ENCODE assay signal across 20 cellular contexts in genomic region chr7:68433462-68433861, GRCh38.
A peak's percentile ranks its signal among the peaks of the same experiment; 100 is the strongest.
DNase-seq lines count a peak whose midpoint lies in the region; ATAC-seq and TF ChIP-seq lines count a peak whose summit lies in the region.
"Had no signal": no experiment of that assay in that cellular context is flagged by ENCODE, and none has a peak within 500 bp of the region (broad histone marks: within the 10 kb centered on the region; RNA-seq: fewer than 3 reads in every experiment).

No MANE protein-coding gene starts in this region.

- H3K36me3 Mint-ChIP-seq in naive thymus-derived CD8-positive, alpha-beta T cell: peaks cover 0 to 11% (median 0%) of the 10 kb centered on the region in 3 donors
- H3K36me3 Mint-ChIP-seq in activated T-helper 1 cell treated with anti-CD3 and anti-CD28 coated beads, Interleukin-12 subunit alpha, Interleukin-12 subunit beta, Interleukin-2, Interleukin-4 antibody, amounts not matched to agents 30 ng/mL and 10 ng/mL and 1 ng/mL, durations not matched to agents 14 hours and 24 hours and 36 hours (ENCODE audit: low read depth): no peaks in the 10 kb centered on the region
- H3K36me3 Mint-ChIP-seq: CD4-positive, CD25-positive, alpha-beta regulatory T cell had no signal

- ATAC-seq in naive thymus-derived CD8-positive, alpha-beta T cell: no peak
- ATAC-seq in mucosa of descending colon: no peak
- ATAC-seq: A549 had no signal

- no peak overlapping the region for H3K4me3 Mint-ChIP-seq in naive thymus-derived CD8-positive, alpha-beta T cell
- no peak overlapping the region for H3K4me3 Mint-ChIP-seq in activated T-helper 1 cell treated with anti-CD3 and anti-CD28 coated beads, Interleukin-12 subunit alpha, Interleukin-12 subunit beta, Interleukin-2, Interleukin-4 antibody, amounts not matched to agents 30 ng/mL and 10 ng/mL and 1 ng/mL, durations not matched to agents 14 hours and 24 hours and 36 hours
- H3K4me3 Mint-ChIP-seq: CD4-positive, CD25-positive, alpha-beta regulatory T cell had no signal

- H3K9me3 ChIP-seq in adipocyte (ENCODE audit: control insufficient read depth, low read length): peaks cover 3% of the 10 kb centered on the region
- peaks cover 56% of the 10 kb centered on the region for H3K9me3 ChIP-seq in mucosa of descending colon
- H3K9me3 ChIP-seq: A549, SJSA1 had no signal

- intact Hi-C loops in mucosa of descending colon (cut with DNase I, micrococcal nuclease): no loop called here
- intact Hi-C loops in activated T-helper 1 cell treated with anti-CD3 and anti-CD28 coated beads, Interleukin-12 subunit alpha, Interleukin-12 subunit beta, Interleukin-2, Interleukin-4 antibody, amounts not matched to agents 30 ng/mL and 10 ng/mL and 1 ng/mL, durations not matched to agents 14 hours and 24 hours and 36 hours (cut with micrococcal nuclease): no loop called here

- no peak overlapping the region for H3K4me3 ChIP-seq in AG10803 (ENCODE audit: low read length)
- no peak overlapping the region for H3K4me3 ChIP-seq in adipocyte (ENCODE audit: low read length)
- no peak overlapping the region for H3K4me3 ChIP-seq in fibroblast of the aortic adventitia (ENCODE audit: low read depth, low read length)
- no peak overlapping the region for H3K4me3 ChIP-seq in mucosa of descending colon
- H3K4me3 ChIP-seq: A549, BLaER1, SJSA1 had no signal

- peaks cover 15% of the 10 kb centered on the region for H3K4me1 ChIP-seq in adipocyte (ENCODE audit: control insufficient read depth, insufficient read depth, low read length)
- H3K4me1 ChIP-seq in mucosa of descending colon (ENCODE audit: low read depth): no peaks in the 10 kb centered on the region
- H3K4me1 ChIP-seq: A549, BLaER1, SJSA1 had no signal

- DNase-seq in AG10803 (ENCODE audit: low read depth): peak; percentile 83
- DNase-seq in adipocyte (ENCODE audit: low read depth): peak; percentile 82
- peak; percentile 51 for DNase-seq in fibroblast of the aortic adventitia (ENCODE audit: low read depth)
- no peak for DNase-seq in naive thymus-derived CD8-positive, alpha-beta T cell
- no peak for DNase-seq in mucosa of descending colon
- no peak for DNase-seq in activated T-helper 1 cell treated with anti-CD3 and anti-CD28 coated beads, Interleukin-12 subunit alpha, Interleukin-12 subunit beta, Interleukin-2, Interleukin-4 antibody, amounts not matched to agents 30 ng/mL and 10 ng/mL and 1 ng/mL, durations not matched to agents 14 hours and 24 hours and 36 hours (ENCODE audit: low spot score)
- no peak for DNase-seq in DMS114 treated with DMSO at 0.1 percent for 48 hours (lab: John Stamatoyannopoulos, UW; ENCODE audit: unreplicated experiment)
- DNase-seq: CD4-positive, CD25-positive, alpha-beta regulatory T cell; HCEC 1CT; KBM-7; NCI-H1105 treated with DMSO at 0.1 percent for 48 hours; NCI-H146; NCI-H1930; NCI-H2107; NCI-H526 treated with DMSO at 0.1 percent for 48 hours; Right ventricle myocardium superior; RPMI8226 had no signal

- TF ChIP-seq CTCF in AG10803 (conservative IDR thresholded peaks at IDR 0.05; ENCODE audit: low read length) (no peak), fibroblast of the aortic adventitia (IDR thresholded peaks at IDR 0.05; ENCODE audit: insufficient read depth, low read length) (no peak), mucosa of descending colon (IDR thresholded peaks at IDR 0.05) (no peak)

- H3K9ac ChIP-seq in adipocyte (ENCODE audit: low read length): no peak overlapping the region
- H3K9ac ChIP-seq: BLaER1 had no signal

- no peaks in the 10 kb centered on the region for H3K27me3 Mint-ChIP-seq in naive thymus-derived CD8-positive, alpha-beta T cell
- no peaks in the 10 kb centered on the region for H3K27me3 Mint-ChIP-seq in activated T-helper 1 cell treated with anti-CD3 and anti-CD28 coated beads, Interleukin-12 subunit alpha, Interleukin-12 subunit beta, Interleukin-2, Interleukin-4 antibody, amounts not matched to agents 30 ng/mL and 10 ng/mL and 1 ng/mL, durations not matched to agents 14 hours and 24 hours and 36 hours (ENCODE audit: insufficient read depth)
- H3K27me3 Mint-ChIP-seq: CD4-positive, CD25-positive, alpha-beta regulatory T cell had no signal

- no peaks in the 10 kb centered on the region for H3K27me3 ChIP-seq in adipocyte (replicated peaks; ENCODE audit: control insufficient read depth, insufficient read depth, low read length)
- H3K27me3 ChIP-seq: BLaER1, SJSA1 had no signal

- POLR2A ChIA-PET in naive thymus-derived CD8-positive, alpha-beta T cell (lab: Charles Lee): no interaction called here

- no peak overlapping the region for H3K27ac Mint-ChIP-seq in naive thymus-derived CD8-positive, alpha-beta T cell
- H3K27ac Mint-ChIP-seq in activated T-helper 1 cell treated with anti-CD3 and anti-CD28 coated beads, Interleukin-12 subunit alpha, Interleukin-12 subunit beta, Interleukin-2, Interleukin-4 antibody, amounts not matched to agents 30 ng/mL and 10 ng/mL and 1 ng/mL, durations not matched to agents 14 hours and 24 hours and 36 hours: no peak overlapping the region
- H3K27ac Mint-ChIP-seq: CD4-positive, CD25-positive, alpha-beta regulatory T cell had no signal

- H3K9me3 Mint-ChIP-seq in naive thymus-derived CD8-positive, alpha-beta T cell: peaks cover 7 to 38% (median 19%) of the 10 kb centered on the region in 9 donors
- H3K9me3 Mint-ChIP-seq in activated T-helper 1 cell treated with anti-CD3 and anti-CD28 coated beads, Interleukin-12 subunit alpha, Interleukin-12 subunit beta, Interleukin-2, Interleukin-4 antibody, amounts not matched to agents 30 ng/mL and 10 ng/mL and 1 ng/mL, durations not matched to agents 14 hours and 24 hours and 36 hours: peaks cover 67% of the 10 kb centered on the region

- no peaks in the 10 kb centered on the region for H3K36me3 ChIP-seq in adipocyte (ENCODE audit: control insufficient read depth, insufficient read depth, low read length, severe bottlenecking)
- H3K36me3 ChIP-seq in mucosa of descending colon (ENCODE audit: low read depth): no peaks in the 10 kb centered on the region
- H3K36me3 ChIP-seq: BLaER1, SJSA1 had no signal

- H3K4me1 Mint-ChIP-seq in naive thymus-derived CD8-positive, alpha-beta T cell: no peaks in the 10 kb centered on the region
- no peaks in the 10 kb centered on the region for H3K4me1 Mint-ChIP-seq in activated T-helper 1 cell treated with anti-CD3 and anti-CD28 coated beads, Interleukin-12 subunit alpha, Interleukin-12 subunit beta, Interleukin-2, Interleukin-4 antibody, amounts not matched to agents 30 ng/mL and 10 ng/mL and 1 ng/mL, durations not matched to agents 14 hours and 24 hours and 36 hours (ENCODE audit: low read depth)
- H3K4me1 Mint-ChIP-seq: CD4-positive, CD25-positive, alpha-beta regulatory T cell had no signal

Comparison
In these comparisons a context has a peak if more than half of its experiments do, and no peak if none do; other contexts are left out.
1. DNase-seq: peak in AG10803 (single experiment), adipocyte (single experiment) and fibroblast of the aortic adventitia (single experiment); none in naive thymus-derived CD8-positive, alpha-beta T cell (0 of 10), mucosa of descending colon (0 of 3), activated T-helper 1 cell treated with anti-CD3 and anti-CD28 coated beads, Interleukin-12 subunit alpha, Interleukin-12 subunit beta, Interleukin-2, Interleukin-4 antibody, amounts not matched to agents 30 ng/mL and 10 ng/mL and 1 ng/mL, durations not matched to agents 14 hours and 24 hours and 36 hours (single experiment) and DMS114 treated with DMSO at 0.1 percent for 48 hours (single experiment).